Comparison of ENCODE assay signal across 27 cellular contexts in the genomic region with DNA sequence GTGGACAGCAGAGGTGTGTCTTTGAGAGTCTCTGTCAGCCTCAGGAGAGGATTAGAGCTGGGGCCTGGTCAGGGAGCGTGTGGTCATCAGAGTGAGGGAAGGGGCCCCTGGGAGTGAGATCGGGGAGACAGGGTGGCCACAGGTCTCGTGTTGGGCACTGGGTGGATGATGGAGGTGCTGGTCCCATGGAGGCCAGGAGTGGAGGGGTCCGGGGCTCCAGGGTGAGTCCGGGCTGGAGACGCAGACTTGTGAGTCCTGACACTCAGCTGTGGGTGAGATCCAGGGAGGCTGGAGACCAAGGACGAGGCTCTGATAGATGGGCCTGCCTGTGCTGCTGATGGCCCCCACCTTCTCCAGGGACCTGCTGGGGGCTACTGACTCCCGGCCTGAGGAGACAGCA.
"Had no signal": no experiment of that assay in that cellular context is flagged by ENCODE, and none has a peak within 500 bp of the region (broad histone marks: within the 10 kb centered on the region; RNA-seq: fewer than 3 reads in every experiment).

No MANE protein-coding gene starts in this region.

- H3K4me3 ChIP-seq: ascending aorta, cardiac muscle cell, SJCRH30, SK-N-MC had no signal

- H3K4me3 Mint-ChIP-seq: activated CD4-positive, alpha-beta T cell treated with anti-CD3 and anti-CD28 coated beads, Interleukin-2, amount 10 ng/mL, durations not matched to agents 24 days and 14 days; activated CD8-positive, alpha-beta T cell treated with anti-CD3 and anti-CD28 coated beads, Interleukin-2, amount 10 ng/mL, durations not matched to agents 7 days and 5 days; activated naive CD4-positive, alpha-beta T cell treated with anti-CD3 and anti-CD28 coated beads, Interleukin-2, amount 50 U/mL, for 24 hours; activated naive CD8-positive, alpha-beta T cell treated with anti-CD3 and anti-CD28 coated beads, Interleukin-2, amount 10 ng/mL, durations not matched to agents 7 days and 5 days; activated T-cell treated with anti-CD3 and anti-CD28 coated beads, Interleukin-2, amount 50 U/mL, for 24 hours; T-helper 1 cell treated with Interleukin-12 subunit alpha and Interleukin-12 subunit beta and Interleukin-4 antibody, amounts not matched to agents 30 μg/mL and 1 μg/mL, for 36 hours; T-helper 2 cell treated with Interferon-gamma antibody and Interleukin-4, amounts not matched to agents 5 μg/mL and 100 μg/mL, for 36 hours had no signal

- DNase-seq: activated CD4-positive, alpha-beta T cell treated with anti-CD3 and anti-CD28 coated beads, Interleukin-2, amount 10 ng/mL, durations not matched to agents 24 days and 14 days; activated CD4-positive, alpha-beta T cell treated with anti-CD3 and anti-CD28 coated beads, Interleukin-2, amount 50 U/mL, for 4 hours; activated CD8-positive, alpha-beta T cell treated with anti-CD3 and anti-CD28 coated beads, Interleukin-2, amount 10 ng/mL, durations not matched to agents 7 days and 5 days; activated naive CD8-positive, alpha-beta T cell treated with anti-CD3 and anti-CD28 coated beads, Interleukin-2, amount 10 ng/mL, durations not matched to agents 7 days and 5 days; activated T-cell treated with anti-CD3 and anti-CD28 coated beads, Interleukin-2, amount 50 U/mL, for 24 hours; amygdala; cerebellar nuclear complex; MM.1S; MV-4-11; NCI-H1092; NCI-H1436 treated with DMSO at 0.1 percent for 48 hours; NCI-H1694 treated with DMSO at 0.1 percent for 48 hours; NCI-H2029; NCI-H345; NCI-H524 treated with DMSO at 0.1 percent for 48 hours; SHP77; SJCRH30 had no signal

- H3K27me3 ChIP-seq: ascending aorta, cardiac muscle cell, SJCRH30 had no signal

- ATAC-seq: activated CD8-positive, alpha-beta T cell treated with anti-CD3 and anti-CD28 coated beads, Interleukin-2, amount 10 ng/mL, durations not matched to agents 7 days and 5 days; Panc1 had no signal

- FAIRE-seq: TTC549 had no signal

- H3K4me1 ChIP-seq: ascending aorta, SJCRH30 had no signal

- H3K9me3 Mint-ChIP-seq: activated CD4-positive, alpha-beta T cell treated with anti-CD3 and anti-CD28 coated beads, Interleukin-2, amount 10 ng/mL, durations not matched to agents 24 days and 14 days had no signal

- H3K4me2 ChIP-seq: KMS-11 had no signal

- H3K4me1 Mint-ChIP-seq: activated CD4-positive, alpha-beta T cell treated with anti-CD3 and anti-CD28 coated beads, Interleukin-2, amount 10 ng/mL, durations not matched to agents 24 days and 14 days; activated naive CD4-positive, alpha-beta T cell treated with anti-CD3 and anti-CD28 coated beads, Interleukin-2, amount 50 U/mL, for 24 hours; activated naive CD8-positive, alpha-beta T cell treated with anti-CD3 and anti-CD28 coated beads, Interleukin-2, amount 10 ng/mL, durations not matched to agents 7 days and 5 days had no signal

- H3K9me3 ChIP-seq: SJCRH30 had no signal

- H3K27me3 Mint-ChIP-seq: activated CD4-positive, alpha-beta T cell treated with anti-CD3 and anti-CD28 coated beads, Interleukin-2, amount 10 ng/mL, durations not matched to agents 24 days and 14 days; activated naive CD4-positive, alpha-beta T cell treated with anti-CD3 and anti-CD28 coated beads, Interleukin-2, amount 50 U/mL, for 24 hours; activated naive CD8-positive, alpha-beta T cell treated with anti-CD3 and anti-CD28 coated beads, Interleukin-2, amount 10 ng/mL, durations not matched to agents 7 days and 5 days; activated T-cell treated with anti-CD3 and anti-CD28 coated beads, Interleukin-2, amount 50 U/mL, for 24 hours had no signal

- H3K27ac ChIP-seq: ascending aorta, cardiac muscle cell, KMS-11, SJCRH30, SK-N-MC had no signal

- H3K9ac ChIP-seq: KMS-11 had no signal

- H3K27ac Mint-ChIP-seq: activated CD4-positive, alpha-beta T cell treated with anti-CD3 and anti-CD28 coated beads, Interleukin-2, amount 10 ng/mL, durations not matched to agents 24 days and 14 days; activated CD8-positive, alpha-beta T cell treated with anti-CD3 and anti-CD28 coated beads, Interleukin-2, amount 10 ng/mL, durations not matched to agents 7 days and 5 days; activated naive CD4-positive, alpha-beta T cell treated with anti-CD3 and anti-CD28 coated beads, Interleukin-2, amount 50 U/mL, for 24 hours; activated T-cell treated with anti-CD3 and anti-CD28 coated beads, Interleukin-2, amount 50 U/mL, for 24 hours; activated T-helper 2 cell treated with anti-CD3 and anti-CD28 coated beads, Interferon-gamma antibody, Interleukin-2, Interleukin-4, amounts not matched to agents 10 μg/mL and 5 μg/mL and 100 μg/mL, durations not matched to agents 14 hours and 24 hours and 36 hours; T-helper 1 cell treated with Interleukin-12 subunit alpha and Interleukin-12 subunit beta and Interleukin-4 antibody, amounts not matched to agents 30 μg/mL and 1 μg/mL, for 36 hours; T-helper 2 cell treated with Interferon-gamma antibody and Interleukin-4, amounts not matched to agents 5 μg/mL and 100 μg/mL, for 36 hours had no signal
